Comparison of ENCODE assay signal across 17 cellular contexts in genomic region chr17:59355695-59356323, GRCh38. TPM values are rescaled to one million over a fixed set of nuclear protein-coding genes. Genes with fewer than 3 reads are reported as not detected.
DNase-seq lines count a peak whose midpoint lies in the region; FAIRE-seq and TF ChIP-seq lines count a peak whose summit lies in the region.
"Had no signal": no experiment of that assay in that cellular context is flagged by ENCODE, and none has a peak within 500 bp of the region (broad histone marks: within the 10 kb centered on the region; RNA-seq: fewer than 3 reads in every experiment).

No MANE protein-coding gene starts in this region.

- no peak overlapping the region for H3K4me3 ChIP-seq in skeletal muscle tissue (ENCODE audit: low read length in 3 of 3)
- H3K4me3 ChIP-seq: GM23338, upper lobe of right lung had no signal

- intact Hi-C loops in CD14-positive monocyte (cut with micrococcal nuclease): no loop called here

- H3K4me1 ChIP-seq in skeletal muscle tissue (ENCODE audit: control insufficient read depth in 3 of 3, insufficient read depth in 3 of 3, low read length in 3 of 3): peaks cover 75 to 78% (median 78%) of the 10 kb centered on the region in 3 donors

- TF ChIP-seq CTCF in brain (conservative IDR thresholded peaks at IDR 0.05) (no peak), CD14-positive monocyte (IDR thresholded peaks at IDR 0.05) (no peak)

- peaks cover 25% of the 10 kb centered on the region for H3K4me1 Mint-ChIP-seq in brain
- peaks cover 23% of the 10 kb centered on the region for H3K4me1 Mint-ChIP-seq in CD14-positive monocyte

- FAIRE-seq in GM19239 (lab: Jason Lieb, UNC): no peak
- FAIRE-seq: keratinocyte, small intestine had no signal

- H3K9me3 ChIP-seq in skeletal muscle tissue (ENCODE audit: control insufficient read depth in 3 of 3, low read length in 3 of 3): no peaks in the 10 kb centered on the region
- H3K9me3 ChIP-seq: upper lobe of right lung had no signal

- no peak overlapping the region for H3K9ac ChIP-seq in skeletal muscle tissue (ENCODE audit: low read depth in 1 of 3, low read length in 3 of 3)

- peak overlapping the region in 3 of 5 experiments; percentile 26 to 69 (median 57) for H3K27ac Mint-ChIP-seq in brain
- peak overlapping the region in 3 of 7 donors; percentile 23 to 57 (median 35) for H3K27ac Mint-ChIP-seq in CD14-positive monocyte
- H3K27ac Mint-ChIP-seq: GM23338 had no signal

- H3K36me3 ChIP-seq in skeletal muscle tissue (ENCODE audit: control insufficient read depth in 3 of 3, insufficient read depth in 3 of 3, low read length in 3 of 3): peaks cover 12 to 26% (median 24%) of the 10 kb centered on the region in 3 donors

- H3K27me3 ChIP-seq in skeletal muscle tissue (ENCODE audit: control insufficient read depth in 3 of 3, insufficient read depth in 3 of 3, low read length in 3 of 3): no peaks in the 10 kb centered on the region
- H3K27me3 ChIP-seq: upper lobe of right lung had no signal

- peaks cover 0 to 5% (median 0%) of the 10 kb centered on the region in 5 experiments for H3K9me3 Mint-ChIP-seq in brain
- no peaks in the 10 kb centered on the region for H3K9me3 Mint-ChIP-seq in CD14-positive monocyte
- H3K9me3 Mint-ChIP-seq: GM23338 had no signal

- H3K27ac ChIP-seq in skeletal muscle tissue (ENCODE audit: low read depth, low read length): peak overlapping the region; percentile 14
- H3K27ac ChIP-seq: HL-60, upper lobe of right lung had no signal

- H3K36me3 Mint-ChIP-seq in brain (peaks cover 47% of the 10 kb centered on the region), CD14-positive monocyte (peaks cover 52 to 70% of the 10 kb centered on the region in 2 donors)

- H3K4me3 Mint-ChIP-seq in brain: no peak overlapping the region
- H3K4me3 Mint-ChIP-seq in CD14-positive monocyte: no peak overlapping the region
- H3K4me3 Mint-ChIP-seq: GM23338 had no signal

- no peaks in the 10 kb centered on the region for H3K27me3 Mint-ChIP-seq in brain
- no peaks in the 10 kb centered on the region for H3K27me3 Mint-ChIP-seq in CD14-positive monocyte (ENCODE audit: low read depth in 3 of 3)

- DNase-seq in C1 segment of cervical spinal cord (lab: John Stamatoyannopoulos, UW): peak in 12 of 14 donors; percentile 9 to 65 (median 34)
- peak; percentile 67 to 76 for DNase-seq in hippocampal formation (lab: John Stamatoyannopoulos, UW)
- no peak for DNase-seq in stimulated activated CD4-positive, alpha-beta T cell treated with anti-CD3 and anti-CD28 coated beads, Interleukin-1b, Interleukin-23, amount 100 ng/mL, for 48 hours
- no peak for DNase-seq in NCI-H146 treated with DMSO at 0.1 percent for 48 hours (lab: John Stamatoyannopoulos, UW; ENCODE audit: unreplicated experiment)
- no peak for DNase-seq in CD14-positive monocyte (ENCODE audit: low spot score)
- DNase-seq in GM19239 (ENCODE audit: insufficient read length, low spot score): no peak
- DNase-seq: activated naive CD4-positive, alpha-beta T cell treated with anti-CD3 and anti-CD28 coated beads, Interleukin-2, amount 50 U/mL, for 16 hours; Kasumi-1; NCI-H187; NCI-H774; small intestine; upper lobe of right lung had no signal

RNA-seq across cellular contexts. Expression of gene YPEL2, which starts 24.4 kb away (rescaled TPM):
- polyA plus RNA-seq in brain (ENCODE audit: insufficient read depth, low read depth, low replicate concordance) (10.2 TPM), CD14-positive monocyte (10 to 100 TPM; 21.5 to 25.1 TPM)
- 21.9 TPM for total RNA-seq in skeletal muscle tissue

Comparison
In these comparisons a context has a peak if more than half of its experiments do, and no peak if none do; other contexts are left out.
1. DNase-seq: peak in C1 segment of cervical spinal cord (12 of 14) and hippocampal formation (2 of 2); none in stimulated activated CD4-positive, alpha-beta T cell treated with anti-CD3 and anti-CD28 coated beads, Interleukin-1b, Interleukin-23, amount 100 ng/mL, for 48 hours (single experiment), NCI-H146 treated with DMSO at 0.1 percent for 48 hours (single experiment), CD14-positive monocyte (single experiment) and GM19239 (single experiment).